Comparison of ENCODE assay signal across 16 cellular contexts in the genomic region with DNA sequence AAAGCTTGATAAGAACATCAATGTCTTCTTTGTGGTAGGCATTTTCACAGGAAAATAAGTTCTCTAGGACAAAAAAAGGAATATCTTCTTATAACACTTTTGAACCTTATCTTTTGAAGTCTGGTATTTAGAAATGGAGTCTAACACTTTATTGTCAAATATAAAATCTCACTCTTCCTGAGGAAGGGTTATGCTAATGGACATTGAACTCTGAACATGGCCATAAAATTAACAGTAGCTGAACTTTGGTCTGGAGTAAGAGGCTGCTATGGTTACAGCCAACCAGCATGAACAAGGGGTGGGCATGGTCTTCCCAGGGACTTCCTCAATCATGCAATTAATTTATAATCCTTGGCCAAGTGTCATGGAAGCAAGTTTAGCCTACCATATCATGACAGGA. TPM values are rescaled to one million over a fixed set of nuclear protein-coding genes. Genes with fewer than 3 reads are reported as not detected.
"Had no signal": no experiment of that assay in that cellular context is flagged by ENCODE, and none has a peak within 500 bp of the region (broad histone marks: within the 10 kb centered on the region; RNA-seq: fewer than 3 reads in every experiment).

A gene with protein sequence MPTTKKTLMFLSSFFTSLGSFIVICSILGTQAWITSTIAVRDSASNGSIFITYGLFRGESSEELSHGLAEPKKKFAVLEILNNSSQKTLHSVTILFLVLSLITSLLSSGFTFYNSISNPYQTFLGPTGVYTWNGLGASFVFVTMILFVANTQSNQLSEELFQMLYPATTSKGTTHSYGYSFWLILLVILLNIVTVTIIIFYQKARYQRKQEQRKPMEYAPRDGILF (minus strand): TSS at position 199 of the 400 bp plus-strand sequence. CDS start 157 bp downstream, at position 42.

- H3K36me3 ChIP-seq: adrenal gland, thyroid gland had no signal

- H3K27ac Mint-ChIP-seq: activated CD4-positive, alpha-beta T cell treated with anti-CD3 and anti-CD28 coated beads, Interleukin-2, amount 10 ng/mL, durations not matched to agents 7 days and 5 days; dendritic cell treated with granulocyte-macrophage colony-stimulating factor and Interleukin-4, amounts not matched to agents 40 ng/mL and 50 ng/mL, for 4 days; endodermal cell had no signal

- H3K9me3 ChIP-seq: thyroid gland had no signal

- H3K27me3 ChIP-seq: adrenal gland, thyroid gland had no signal

- DNase-seq: activated CD4-positive, alpha-beta T cell treated with anti-CD3 and anti-CD28 coated beads, Interleukin-2, amount 10 ng/mL, durations not matched to agents 7 days and 5 days; activated naive CD4-positive, alpha-beta T cell treated with anti-CD3 and anti-CD28 coated beads, Interleukin-2, amount 50 U/mL, for 16 hours; adrenal gland; central memory CD4-positive, alpha-beta T cell; endodermal cell; hypothalamus; mammary epithelial cell; retina; T-helper 1 cell; thyroid gland had no signal

- H3K9me3 Mint-ChIP-seq: activated CD4-positive, alpha-beta T cell treated with anti-CD3 and anti-CD28 coated beads, Interleukin-2, amount 10 ng/mL, durations not matched to agents 7 days and 5 days; dendritic cell treated with granulocyte-macrophage colony-stimulating factor and Interleukin-4, amounts not matched to agents 40 ng/mL and 50 ng/mL, for 4 days; endodermal cell had no signal

- H3K27ac ChIP-seq: adrenal gland, SK-N-MC, thyroid gland had no signal

- H3K27me3 Mint-ChIP-seq: dendritic cell treated with granulocyte-macrophage colony-stimulating factor and Interleukin-4, amounts not matched to agents 40 ng/mL and 50 ng/mL, for 4 days had no signal

- H3K4me1 Mint-ChIP-seq: endodermal cell had no signal

- H3K4me3 ChIP-seq: adrenal gland, SK-N-MC, thyroid gland had no signal

- H3K4me3 Mint-ChIP-seq: activated CD4-positive, alpha-beta T cell treated with anti-CD3 and anti-CD28 coated beads, Interleukin-2, amount 10 ng/mL, durations not matched to agents 7 days and 5 days; dendritic cell treated with granulocyte-macrophage colony-stimulating factor and Interleukin-4, amounts not matched to agents 40 ng/mL and 50 ng/mL, for 4 days; endodermal cell; neural crest cell had no signal

- H3K4me1 ChIP-seq: adrenal gland, thyroid gland had no signal

RNA-seq across cellular contexts. Expression of the gene that starts here (rescaled TPM):
- total RNA-seq: activated CD4-positive, alpha-beta T cell treated with anti-CD3 and anti-CD28 coated beads, Interleukin-2, amount 10 ng/mL, durations not matched to agents 7 days and 5 days; activated CD8-positive, alpha-beta memory T cell treated with anti-CD3 and anti-CD28 coated beads for 36 hours; endodermal cell; glomerular endothelial cell; mammary epithelial cell; neural crest cell; osteocyte; thyroid gland had no signal
